In genomic region chr1:55214903-55215193, GRCh38 we compare ENCODE assay signal across 8 cellular contexts. TPM values are rescaled to one million over a fixed set of nuclear protein-coding genes. Genes with fewer than 3 reads are reported as not detected.
DNase-seq lines count a peak whose midpoint lies in the region; ATAC-seq, FAIRE-seq and TF ChIP-seq lines count a peak whose summit lies in the region.

No MANE protein-coding gene starts in this region.

- peak; percentile 47 for DNase-seq in activated CD8-positive, alpha-beta memory T cell treated with anti-CD3 and anti-CD28 coated beads, Interleukin-2, amount 10 ng/mL, durations not matched to agents 7 days and 5 days
- DNase-seq in activated CD8-positive, alpha-beta memory T cell treated with anti-CD3 and anti-CD28 coated beads for 24 hours, result no peak
- DNase-seq in NCI-H510A (lab: John Stamatoyannopoulos, UW) (peak; percentile 50), breast epithelium (ENCODE audit: low spot score in 2 of 2) (no peak), keratinocyte (ENCODE audit: low read depth, low spot score) (no peak), spleen (no peak), MV-4-11 (lab: John Stamatoyannopoulos, UW) (no peak)

- TF ChIP-seq CTCF in breast epithelium (IDR thresholded peaks at IDR 0.05), result no peak
- no peak for TF ChIP-seq CTCF in keratinocyte (optimal IDR thresholded peaks at IDR 0.05 in 1 of 3, IDR thresholded peaks at IDR 0.05 in 1 of 3, conservative IDR thresholded peaks at IDR 0.05 in 1 of 3; ENCODE audit: extremely low read depth in 1 of 3, insufficient read depth in 2 of 3, low read length in 3 of 3)
- TF ChIP-seq CTCF in spleen (IDR thresholded peaks at IDR 0.05 in 8 of 11, conservative IDR thresholded peaks at IDR 0.05 in 3 of 11), result no peak

- H3K27ac Mint-ChIP-seq in activated CD8-positive, alpha-beta memory T cell treated with anti-CD3 and anti-CD28 coated beads, Interleukin-2, amount 10 ng/mL, durations not matched to agents 7 days and 5 days, result peak overlapping the region; percentile 60

- peaks cover 6% of the 10 kb centered on the region for H3K9me1 ChIP-seq in keratinocyte (ENCODE audit: control insufficient read depth, extremely low read depth, insufficient read depth, low read length)

- peaks cover 59% of the 10 kb centered on the region for H3K79me2 ChIP-seq in keratinocyte (ENCODE audit: control insufficient read depth, insufficient read depth, low read length)

- peaks cover 58% of the 10 kb centered on the region for H3K4me1 Mint-ChIP-seq in activated CD8-positive, alpha-beta memory T cell treated with anti-CD3 and anti-CD28 coated beads, Interleukin-2, amount 10 ng/mL, durations not matched to agents 7 days and 5 days

- H3K4me1 ChIP-seq in breast epithelium (no peaks in the 10 kb centered on the region), keratinocyte (ENCODE audit: control insufficient read depth, extremely low read depth, insufficient read depth, low read length) (peaks cover 32% of the 10 kb centered on the region), spleen (peaks cover 55 to 80% (median 75%) of the 10 kb centered on the region in 6 donors)

- H3K4me3 Mint-ChIP-seq in activated CD8-positive, alpha-beta memory T cell treated with anti-CD3 and anti-CD28 coated beads, Interleukin-2, amount 10 ng/mL, durations not matched to agents 7 days and 5 days, result peak overlapping the region; percentile 86

- H4K20me1 ChIP-seq in keratinocyte (ENCODE audit: control insufficient read depth, extremely low read depth, insufficient read depth, low read length), result peaks cover 6% of the 10 kb centered on the region

- peak overlapping the region; percentile 96 to 97 for H3K27ac ChIP-seq in breast epithelium
- H3K27ac ChIP-seq in keratinocyte (ENCODE audit: control insufficient read depth, insufficient read depth, low read length), result peak overlapping the region; percentile 88
- H3K27ac ChIP-seq in spleen, result peak overlapping the region; percentile 96 to 99 (median 98)

- H3K4me2 ChIP-seq in keratinocyte (ENCODE audit: control insufficient read depth, extremely low read depth, insufficient read depth, low read depth, low read length), result peak overlapping the region; percentile 99

- H3K9me3 ChIP-seq in breast epithelium (no peaks in the 10 kb centered on the region), keratinocyte (ENCODE audit: control insufficient read depth, low read depth, low read length) (no peaks in the 10 kb centered on the region), spleen (no peaks in the 10 kb centered on the region)

- intact Hi-C loops in breast epithelium (cut with DNase I; ENCODE audit: low total_unique reads) (no loop called here), spleen (cut with DNase I; ENCODE audit: low total_unique reads) (no loop called here)

- H3K36me3 ChIP-seq in breast epithelium (no peaks in the 10 kb centered on the region), keratinocyte (ENCODE audit: control insufficient read depth in 2 of 2, extremely low read depth in 1 of 2, insufficient read depth in 2 of 2, low read length in 2 of 2) (no peaks in the 10 kb centered on the region), spleen (no peaks in the 10 kb centered on the region)

- H3K9me3 Mint-ChIP-seq in activated CD8-positive, alpha-beta memory T cell treated with anti-CD3 and anti-CD28 coated beads, Interleukin-2, amount 10 ng/mL, durations not matched to agents 7 days and 5 days (ENCODE audit: low read depth), result no peaks in the 10 kb centered on the region

- H3K36me3 Mint-ChIP-seq in activated CD8-positive, alpha-beta memory T cell treated with anti-CD3 and anti-CD28 coated beads, Interleukin-2, amount 10 ng/mL, durations not matched to agents 7 days and 5 days, result peaks cover 1% of the 10 kb centered on the region

- CTCF ChIA-PET in activated CD8-positive, alpha-beta memory T cell treated with anti-CD3 and anti-CD28 coated beads, Interleukin-2, amount 10 ng/mL, durations not matched to agents 7 days and 5 days (lab: Charles Lee), result interaction anchor here (0.8 to 1.3 kb wide), 4 partner anchors 10 to 74 kb away, joined by 3 to 6 read pairs (median 4); no protein-coding TSS in a partner anchor

- 0 to 1% (median 0%) methylated on average over 10 to 33 of the region's 33 CpGs for WGBS in spleen, 5 donors

- H3K27me3 Mint-ChIP-seq in activated CD8-positive, alpha-beta memory T cell treated with anti-CD3 and anti-CD28 coated beads, Interleukin-2, amount 10 ng/mL, durations not matched to agents 7 days and 5 days, result no peaks in the 10 kb centered on the region

- FAIRE-seq in keratinocyte (lab: Jason Lieb, UNC), result no peak

- peak overlapping the region; percentile 65 to 98 (median 86) for H3K4me3 ChIP-seq in breast epithelium
- H3K4me3 ChIP-seq in keratinocyte (ENCODE audit: control insufficient read depth in 2 of 3, extremely low read depth in 1 of 3, insufficient read depth in 2 of 3, low read depth in 1 of 3, low read length in 3 of 3), result peak overlapping the region; percentile 71 to 79 (median 74)
- peak overlapping the region; percentile 71 to 93 (median 77) for H3K4me3 ChIP-seq in spleen

- peak; percentile 28 for ATAC-seq in activated CD8-positive, alpha-beta memory T cell treated with anti-CD3 and anti-CD28 coated beads, Interleukin-2, amount 10 ng/mL, durations not matched to agents 7 days and 5 days
- ATAC-seq in HG02623 (IDR thresholded peaks at IDR 0.05; ENCODE audit: unreplicated experiment), result peak; percentile 27

- dilution Hi-C loops in keratinocyte (cut with MboI; ENCODE audit: extremely low pct_ligation_motif_present, low sequenced_read_pairs), result no loop called here

- TF ChIP-seq POLR2A in breast epithelium (IDR thresholded peaks at IDR 0.05) (no peak), spleen (IDR thresholded peaks at IDR 0.05) (no peak)

- H3K9ac ChIP-seq in keratinocyte (ENCODE audit: control insufficient read depth, extremely low read depth, insufficient read depth, low read length), result peak overlapping the region; percentile 93

- peak overlapping the region; percentile 95 for H2AFZ ChIP-seq in keratinocyte (ENCODE audit: control insufficient read depth, low read length)

- H3K27me3 ChIP-seq in breast epithelium (no peaks in the 10 kb centered on the region), keratinocyte (ENCODE audit: control insufficient read depth, extremely low read depth, insufficient read depth, low read length) (no peaks in the 10 kb centered on the region), spleen (replicated peaks in 1 of 7) (no peaks in the 10 kb centered on the region)

RNA-seq across cellular contexts. Expression of gene USP24, which starts 0.3 kb away (rescaled TPM):
- total RNA-seq in activated CD8-positive, alpha-beta memory T cell treated with anti-CD3 and anti-CD28 coated beads, Interleukin-2, amount 10 ng/mL, durations not matched to agents 7 days and 5 days, result 10 to 100 TPM; 38.2 to 42.3 TPM
- total RNA-seq in breast epithelium, result 100 to 1,000 TPM in 1 of 3 donors, 10 to 100 TPM in 2; 51.5 to 103 (median 77.3) TPM
- polyA plus RNA-seq in keratinocyte, result 15.4 to 22.5 TPM (median 17.1 TPM) in 3 replicates
- 31.4 TPM for polyA plus RNA-seq in keratinocyte (2011; ENCODE audit: low read depth)
- polyA plus RNA-seq in keratinocyte (2011; cell fraction: cytosol; rRNA removed), result 9.1 and 13.9 TPM in 2 replicates
- 37.3 and 37.6 TPM in 2 replicates for polyA plus RNA-seq in keratinocyte (2011; cell fraction: nucleus; rRNA removed)
- polyA plus RNA-seq in keratinocyte (2012; ENCODE audit: low replicate concordance), result 11.7 and 22.3 TPM in 2 replicates
- 14.9 to 74.8 TPM (median 41.3 TPM) in 3 replicates for polyA minus RNA-seq in keratinocyte
- 16.3 TPM for polyA minus RNA-seq in keratinocyte (2011; cell fraction: cytosol; rRNA and poly(A)+ RNA removed)
- polyA minus RNA-seq in keratinocyte (2011; cell fraction: nucleus; rRNA and poly(A)+ RNA removed), result 52.0 and 98.7 TPM in 2 replicates
- total RNA-seq in spleen, result 10 to 100 TPM; 57.9 to 94.5 (median 74.2) TPM
- 10 to 100 TPM; 11.6 to 17.1 (median 15.3) TPM for polyA plus RNA-seq in spleen

Comparison
In these comparisons a context has a peak if more than half of its experiments do, and no peak if none do; other contexts are left out.
1. DNase-seq: peak in activated CD8-positive, alpha-beta memory T cell treated with anti-CD3 and anti-CD28 coated beads, Interleukin-2, amount 10 ng/mL, durations not matched to agents 7 days and 5 days (single experiment) and NCI-H510A (single experiment); none in activated CD8-positive, alpha-beta memory T cell treated with anti-CD3 and anti-CD28 coated beads for 24 hours (single experiment), breast epithelium (0 of 2), keratinocyte (single experiment), spleen (single experiment) and MV-4-11 (single experiment).
2. Peak in every context shown above with its lines, with median percentiles within 50 percentile points of each other: H3K27ac ChIP-seq and H3K4me3 ChIP-seq.